23 cellular contexts compared by ENCODE assay signal in genomic region chr1:160800142-160800541, GRCh38. TPM values are rescaled to one million over a fixed set of nuclear protein-coding genes. Genes with fewer than 3 reads are reported as not detected.
DNase-seq lines count a peak whose midpoint lies in the region; ATAC-seq and FAIRE-seq lines count a peak whose summit lies in the region.
"Had no signal": no experiment of that assay in that cellular context is flagged by ENCODE, and none has a peak within 500 bp of the region (broad histone marks: within the 10 kb centered on the region; RNA-seq: fewer than 3 reads in every experiment).

No MANE protein-coding gene starts in this region.

- H3K27ac Mint-ChIP-seq in T-helper 1 cell treated with Interleukin-12 subunit alpha and Interleukin-12 subunit beta and Interleukin-4 antibody, amounts not matched to agents 30 μg/mL and 1 μg/mL, for 36 hours: peak overlapping the region; percentile 43
- H3K27ac Mint-ChIP-seq in activated naive CD4-positive, alpha-beta T cell treated with anti-CD3 and anti-CD28 coated beads for 36 hours: peak overlapping the region; percentile 98
- peak overlapping the region; percentile 92 to 99 (median 98) for H3K27ac Mint-ChIP-seq in naive thymus-derived CD8-positive, alpha-beta T cell

- ATAC-seq in naive thymus-derived CD8-positive, alpha-beta T cell: no peak
- ATAC-seq in GM21360 (IDR thresholded peaks at IDR 0.05; ENCODE audit: unreplicated experiment): no peak
- ATAC-seq: Panc1 had no signal

- H3K4me3 Mint-ChIP-seq in T-helper 1 cell treated with Interleukin-12 subunit alpha and Interleukin-12 subunit beta and Interleukin-4 antibody, amounts not matched to agents 30 μg/mL and 1 μg/mL, for 36 hours: peak overlapping the region; percentile 53
- peak overlapping the region; percentile 86 for H3K4me3 Mint-ChIP-seq in activated naive CD4-positive, alpha-beta T cell treated with anti-CD3 and anti-CD28 coated beads for 36 hours
- peak overlapping the region; percentile 86 to 99 (median 96) for H3K4me3 Mint-ChIP-seq in naive thymus-derived CD8-positive, alpha-beta T cell

- DNase-seq in T-helper 1 cell (no peak), GM18507 (ENCODE audit: extremely low spot score, insufficient read length, low read depth) (no peak), caudate nucleus (lab: John Stamatoyannopoulos, UW) (no peak), NCI-H774 (lab: John Stamatoyannopoulos, UW) (no peak)
- no peak for DNase-seq in activated naive CD4-positive, alpha-beta T cell treated with anti-CD3 and anti-CD28 coated beads for 36 hours
- DNase-seq in naive thymus-derived CD8-positive, alpha-beta T cell: no peak
- DNase-seq: central memory CD4-positive, alpha-beta T cell; GM23248; KG1; mesenchymal stem cell; NCI-H1092 treated with DMSO at 0.1 percent for 48 hours; NCI-H526; SK-N-SH had no signal

- peaks cover 63% of the 10 kb centered on the region for H3K4me1 Mint-ChIP-seq in T-helper 1 cell treated with Interleukin-12 subunit alpha and Interleukin-12 subunit beta and Interleukin-4 antibody, amounts not matched to agents 30 μg/mL and 1 μg/mL, for 36 hours (ENCODE audit: low read depth)
- peaks cover 82% of the 10 kb centered on the region for H3K4me1 Mint-ChIP-seq in activated naive CD4-positive, alpha-beta T cell treated with anti-CD3 and anti-CD28 coated beads for 36 hours (ENCODE audit: low read depth)
- peaks cover 47 to 86% (median 69%) of the 10 kb centered on the region in 4 donors for H3K4me1 Mint-ChIP-seq in naive thymus-derived CD8-positive, alpha-beta T cell

- intact Hi-C loops in activated naive CD4-positive, alpha-beta T cell treated with anti-CD3 and anti-CD28 coated beads for 36 hours (cut with micrococcal nuclease): loop anchor here (10.0 kb wide), 1 partner anchor 875 kb away; the partner anchor contains the start of gene TAGLN2

- no peak overlapping the region for H3K27ac ChIP-seq in caudate nucleus (ENCODE audit: low read depth, low read length)
- H3K27ac ChIP-seq: 22Rv1, C4-2B, GM23248, hepatocyte, neutrophil, right atrium auricular region, tibial nerve had no signal

- H3K9me3 Mint-ChIP-seq in T-helper 1 cell treated with Interleukin-12 subunit alpha and Interleukin-12 subunit beta and Interleukin-4 antibody, amounts not matched to agents 30 μg/mL and 1 μg/mL, for 36 hours: peaks cover 13% of the 10 kb centered on the region
- no peaks in the 10 kb centered on the region for H3K9me3 Mint-ChIP-seq in activated naive CD4-positive, alpha-beta T cell treated with anti-CD3 and anti-CD28 coated beads for 36 hours
- H3K9me3 Mint-ChIP-seq in naive thymus-derived CD8-positive, alpha-beta T cell: peaks cover 0 to 9% (median 0%) of the 10 kb centered on the region in 9 donors

- POLR2A ChIA-PET in naive thymus-derived CD8-positive, alpha-beta T cell (lab: Charles Lee): interaction anchor here (0.6 to 6.1 kb wide), 5 partner anchors 15 to 209 kb away, joined by 3 to 65 read pairs (median 3); no protein-coding TSS in a partner anchor

- FAIRE-seq in GM18507 (lab: Jason Lieb, UNC): peak; percentile 35

- H3K36me3 Mint-ChIP-seq in T-helper 1 cell treated with Interleukin-12 subunit alpha and Interleukin-12 subunit beta and Interleukin-4 antibody, amounts not matched to agents 30 μg/mL and 1 μg/mL, for 36 hours (ENCODE audit: low read depth): peaks cover 14% of the 10 kb centered on the region
- peaks cover 17% of the 10 kb centered on the region for H3K36me3 Mint-ChIP-seq in activated naive CD4-positive, alpha-beta T cell treated with anti-CD3 and anti-CD28 coated beads for 36 hours (ENCODE audit: low read depth)
- peaks cover 19 to 51% (median 51%) of the 10 kb centered on the region in 3 donors for H3K36me3 Mint-ChIP-seq in naive thymus-derived CD8-positive, alpha-beta T cell

- CTCF ChIA-PET in activated naive CD4-positive, alpha-beta T cell treated with anti-CD3 and anti-CD28 coated beads for 36 hours (lab: Charles Lee): interaction anchor here (1.3 to 9.0 kb wide), 4 partner anchors 26 to 151 kb away, joined by 4 to 115 read pairs (median 34); no protein-coding TSS in a partner anchor

- peaks cover 22% of the 10 kb centered on the region for H3K27me3 Mint-ChIP-seq in T-helper 1 cell treated with Interleukin-12 subunit alpha and Interleukin-12 subunit beta and Interleukin-4 antibody, amounts not matched to agents 30 μg/mL and 1 μg/mL, for 36 hours (ENCODE audit: low read depth)
- H3K27me3 Mint-ChIP-seq in activated naive CD4-positive, alpha-beta T cell treated with anti-CD3 and anti-CD28 coated beads for 36 hours (ENCODE audit: low read depth): no peaks in the 10 kb centered on the region
- no peaks in the 10 kb centered on the region for H3K27me3 Mint-ChIP-seq in naive thymus-derived CD8-positive, alpha-beta T cell

RNA-seq across cellular contexts. Expression of gene LY9, which starts 4.2 kb away (rescaled TPM):
- total RNA-seq in activated naive CD4-positive, alpha-beta T cell treated with anti-CD3 and anti-CD28 coated beads for 36 hours: 10 to 100 TPM; 19.5 to 19.6 TPM
- total RNA-seq in naive thymus-derived CD8-positive, alpha-beta T cell: 100 to 1,000 TPM; 150 to 156 TPM
- polyA plus RNA-seq in naive thymus-derived CD8-positive, alpha-beta T cell: 100 to 1,000 TPM; 167 to 223 (median 189) TPM
- total RNA-seq: GM23248, hepatocyte, kidney epithelial cell had no signal
- polyA plus RNA-seq: GM23248, hepatocyte, SK-N-SH had no signal

Comparison
In these comparisons a context has a peak if more than half of its experiments do, and no peak if none do; other contexts are left out.
1. H3K27ac Mint-ChIP-seq: peak in every context shown above with its lines; median percentile 98 in activated naive CD4-positive, alpha-beta T cell treated with anti-CD3 and anti-CD28 coated beads for 36 hours; 98 in naive thymus-derived CD8-positive, alpha-beta T cell; 43 in T-helper 1 cell treated with Interleukin-12 subunit alpha and Interleukin-12 subunit beta and Interleukin-4 antibody, amounts not matched to agents 30 μg/mL and 1 μg/mL, for 36 hours.
2. RNA of gene LY9, which starts 4.2 kb away (total RNA-seq): 150 to 156 TPM in naive thymus-derived CD8-positive, alpha-beta T cell; 19.5 to 19.6 TPM in activated naive CD4-positive, alpha-beta T cell treated with anti-CD3 and anti-CD28 coated beads for 36 hours; every median in the first group is over 4 times any median in the second.
3. Peak in every context shown above with its lines, with median percentiles within 50 percentile points of each other: H3K4me3 Mint-ChIP-seq.